12 cellular contexts compared by ENCODE assay signal in genomic region chr12:25694072-25694471, GRCh38.
DNase-seq lines count a peak whose midpoint lies in the region; ATAC-seq and TF ChIP-seq lines count a peak whose summit lies in the region.
"Had no signal": no experiment of that assay in that cellular context is flagged by ENCODE, and none has a peak within 500 bp of the region (broad histone marks: within the 10 kb centered on the region; RNA-seq: fewer than 3 reads in every experiment).

No MANE protein-coding gene starts in this region.

- H3K27me3 ChIP-seq in esophagus squamous epithelium: no peaks in the 10 kb centered on the region

- H3K27ac ChIP-seq in HEK293 (ENCODE audit: extremely low read depth, low read depth, low read length) (no peak overlapping the region; the same call in 1 of the 2 replicates), esophagus squamous epithelium (no peak overlapping the region)
- H3K27ac ChIP-seq: HL-60 had no signal

- intact Hi-C loops in esophagus squamous epithelium (cut with DNase I): no loop called here

- no peak overlapping the region for H3K4me3 ChIP-seq in HEK293 (ENCODE audit: low read depth, low read length)
- H3K4me3 ChIP-seq in WI38 (ENCODE audit: low read depth, low read length): peak overlapping the region; percentile 38
- H3K4me3 ChIP-seq in skeletal muscle cell (ENCODE audit: low read depth, low read length): no peak overlapping the region
- peak overlapping the region in 1 of 4 donors; percentile 12 for H3K4me3 ChIP-seq in esophagus squamous epithelium

- H3K36me3 ChIP-seq in HEK293 (ENCODE audit: control insufficient read depth in 2 of 2, insufficient read depth in 1 of 2, low read length in 2 of 2) (no peaks in the 10 kb centered on the region), esophagus squamous epithelium (no peaks in the 10 kb centered on the region)

- H3K4me1 ChIP-seq in HEK293 (ENCODE audit: control insufficient read depth, insufficient read depth, low read length) (peaks cover 39% of the 10 kb centered on the region), esophagus squamous epithelium (peaks cover 0 to 7% (median 0%) of the 10 kb centered on the region in 3 donors)

- POLR2A ChIA-PET in HEK293 (lab: Yijun Ruan, JAX): no interaction called here

- no peak for TF ChIP-seq POLR2A in esophagus squamous epithelium (IDR thresholded peaks at IDR 0.05)

- peak; percentile 46 for DNase-seq in globus pallidus (ENCODE audit: low spot score)
- DNase-seq in skeletal muscle cell (ENCODE audit: low read depth): peak; percentile 65
- DNase-seq in SIG-M5 (lab: John Stamatoyannopoulos, UW): no peak
- DNase-seq in esophagus squamous epithelium (lab: John Stamatoyannopoulos, UW): no peak
- DNase-seq in cerebellar cortex (ENCODE audit: low spot score): no peak
- DNase-seq: activated CD4-positive, alpha-beta memory T cell treated with anti-CD3 and anti-CD28 coated beads, Interleukin-2, amount 10 ng/mL, durations not matched to agents 7 days and 5 days; H9; NCI-H2081 had no signal

- 59 to 72% methylated on average over 7 of the region's 7 CpGs for WGBS in esophagus squamous epithelium, 2 donors

- no peak for ATAC-seq in GM18867 (IDR thresholded peaks at IDR 0.05; ENCODE audit: unreplicated experiment)

- TF ChIP-seq CTCF in HEK293 (tag by site-specific recombination; IDR thresholded peaks at IDR 0.05) (no peak), WI38 (IDR thresholded peaks at IDR 0.05; ENCODE audit: low read depth, low read length) (no peak), esophagus squamous epithelium (IDR thresholded peaks at IDR 0.05) (no peak)

- CTCF ChIA-PET in HEK293 (lab: Yijun Ruan, JAX): interaction anchor here (1.0 kb wide), 1 partner anchor 26 kb away, joined by 3 read pairs; no protein-coding TSS in a partner anchor

- H3K9me3 ChIP-seq in HEK293 (ENCODE audit: control insufficient read depth, insufficient read depth, low read depth, low read length): no peaks in the 10 kb centered on the region
- no peaks in the 10 kb centered on the region for H3K9me3 ChIP-seq in esophagus squamous epithelium

TF ChIP-seq in HEK293, 187 proteins besides CTCF, POLR2A, EP300 and RAD21:
- TF ChIP-seq TRIM28 (IDR thresholded peaks at IDR 0.05; ENCODE audit: borderline replicate concordance, low read length) (peak; percentile 28; the same call in 1 of the 2 replicates), ZNF423 (tag by site-specific recombination; IDR thresholded peaks at IDR 0.05) (no peak)

Comparison
In these comparisons a context has a peak if more than half of its experiments do, and no peak if none do; other contexts are left out.
1. DNase-seq: peak in globus pallidus (single experiment) and skeletal muscle cell (single experiment); none in SIG-M5 (single experiment), esophagus squamous epithelium (single experiment) and cerebellar cortex (single experiment).